ENCODE assay signal across 1 cellular context in genomic region chr13:95676775-95677563, GRCh38.
TF ChIP-seq lines count a peak whose summit lies in the region.

A gene with protein sequence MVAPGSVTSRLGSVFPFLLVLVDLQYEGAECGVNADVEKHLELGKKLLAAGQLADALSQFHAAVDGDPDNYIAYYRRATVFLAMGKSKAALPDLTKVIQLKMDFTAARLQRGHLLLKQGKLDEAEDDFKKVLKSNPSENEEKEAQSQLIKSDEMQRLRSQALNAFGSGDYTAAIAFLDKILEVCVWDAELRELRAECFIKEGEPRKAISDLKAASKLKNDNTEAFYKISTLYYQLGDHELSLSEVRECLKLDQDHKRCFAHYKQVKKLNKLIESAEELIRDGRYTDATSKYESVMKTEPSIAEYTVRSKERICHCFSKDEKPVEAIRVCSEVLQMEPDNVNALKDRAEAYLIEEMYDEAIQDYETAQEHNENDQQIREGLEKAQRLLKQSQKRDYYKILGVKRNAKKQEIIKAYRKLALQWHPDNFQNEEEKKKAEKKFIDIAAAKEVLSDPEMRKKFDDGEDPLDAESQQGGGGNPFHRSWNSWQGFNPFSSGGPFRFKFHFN (plus strand): TSS chr13:95677139. CDS start chr13:95677256, 117 bp downstream.

TF ChIP-seq in K562, 482 proteins besides CTCF, POLR2A, EP300 and RAD21 (continued from another document and continues in another):
- TF ChIP-seq, protein P1, sequence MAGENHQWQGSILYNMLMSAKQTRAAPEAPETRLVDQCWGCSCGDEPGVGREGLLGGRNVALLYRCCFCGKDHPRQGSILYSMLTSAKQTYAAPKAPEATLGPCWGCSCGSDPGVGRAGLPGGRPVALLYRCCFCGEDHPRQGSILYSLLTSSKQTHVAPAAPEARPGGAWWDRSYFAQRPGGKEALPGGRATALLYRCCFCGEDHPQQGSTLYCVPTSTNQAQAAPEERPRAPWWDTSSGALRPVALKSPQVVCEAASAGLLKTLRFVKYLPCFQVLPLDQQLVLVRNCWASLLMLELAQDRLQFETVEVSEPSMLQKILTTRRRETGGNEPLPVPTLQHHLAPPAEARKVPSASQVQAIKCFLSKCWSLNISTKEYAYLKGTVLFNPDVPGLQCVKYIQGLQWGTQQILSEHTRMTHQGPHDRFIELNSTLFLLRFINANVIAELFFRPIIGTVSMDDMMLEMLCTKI (IDR thresholded peaks at IDR 0.05; ENCODE audit: partially characterized antibody): no peak
- no peak for TF ChIP-seq ATF1 (CRISPR knock-in tag; IDR thresholded peaks at IDR 0.05)
- TF ChIP-seq ATF1 (tag; IDR thresholded peaks at IDR 0.05): peak; percentile 86
- peak; percentile 30; the same call in 1 of the 2 replicates for TF ChIP-seq MYC (IDR thresholded peaks at IDR 0.05; ENCODE audit: low read depth, low read length)
- no peak for TF ChIP-seq MYC (CRISPR knock-in tag; IDR thresholded peaks at IDR 0.05; ENCODE audit: borderline replicate concordance, low read depth)
- TF ChIP-seq PHF20 (IDR thresholded peaks at IDR 0.05; ENCODE audit: partially characterized antibody): peak; percentile 39
- TF ChIP-seq TCF3 (CRISPR knock-in tag; IDR thresholded peaks at IDR 0.05): 0 out of 2 replicates have a peak, but pooled peaks have one; percentile 7
- peak; percentile 63 for TF ChIP-seq POLR2B (IDR thresholded peaks at IDR 0.05; ENCODE audit: low read depth, partially characterized antibody)
- TF ChIP-seq CBX1 (IDR thresholded peaks at IDR 0.05; ENCODE audit: low read depth): 0 out of 2 replicates have a peak, but pooled peaks have one; percentile 6
- peak; percentile 45 for TF ChIP-seq FOS (IDR thresholded peaks at IDR 0.05; ENCODE audit: extremely low read depth, insufficient read length)
- TF ChIP-seq ARID1B (IDR thresholded peaks at IDR 0.05): no peak
- TF ChIP-seq, protein P2, sequence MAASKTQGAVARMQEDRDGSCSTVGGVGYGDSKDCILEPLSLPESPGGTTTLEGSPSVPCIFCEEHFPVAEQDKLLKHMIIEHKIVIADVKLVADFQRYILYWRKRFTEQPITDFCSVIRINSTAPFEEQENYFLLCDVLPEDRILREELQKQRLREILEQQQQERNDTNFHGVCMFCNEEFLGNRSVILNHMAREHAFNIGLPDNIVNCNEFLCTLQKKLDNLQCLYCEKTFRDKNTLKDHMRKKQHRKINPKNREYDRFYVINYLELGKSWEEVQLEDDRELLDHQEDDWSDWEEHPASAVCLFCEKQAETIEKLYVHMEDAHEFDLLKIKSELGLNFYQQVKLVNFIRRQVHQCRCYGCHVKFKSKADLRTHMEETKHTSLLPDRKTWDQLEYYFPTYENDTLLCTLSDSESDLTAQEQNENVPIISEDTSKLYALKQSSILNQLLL (CRISPR knock-in tag; IDR thresholded peaks at IDR 0.05; ENCODE audit: borderline replicate concordance): no peak
- 0 out of 2 replicates have a peak, but pooled peaks have one; percentile 18 for TF ChIP-seq MXI1 (IDR thresholded peaks at IDR 0.05; ENCODE audit: low read depth, low read length)
- TF ChIP-seq TAF9B (IDR thresholded peaks at IDR 0.05; ENCODE audit: partially characterized antibody): peak; percentile 74
- TF ChIP-seq TEAD4 (IDR thresholded peaks at IDR 0.05; ENCODE audit: low read length): peak; percentile 16; the same call in 1 of the 2 replicates
- TF ChIP-seq TEAD4 (CRISPR knock-in tag; IDR thresholded peaks at IDR 0.05; ENCODE audit: borderline replicate concordance): no peak
- TF ChIP-seq ZNF398 (CRISPR knock-in tag; IDR thresholded peaks at IDR 0.05): no peak
- TF ChIP-seq ESRRA (IDR thresholded peaks at IDR 0.05; ENCODE audit: borderline replicate concordance, low read depth): peak; percentile 22; the same call in 1 of the 2 replicates
- peak; percentile 22; the same call in 1 of the 2 replicates for TF ChIP-seq ZBTB7A (IDR thresholded peaks at IDR 0.05; ENCODE audit: borderline replicate concordance, control insufficient read depth, low read depth, low read length)
- TF ChIP-seq MTF1 (CRISPR knock-in tag; IDR thresholded peaks at IDR 0.05; ENCODE audit: borderline replicate concordance): no peak
- TF ChIP-seq IRF2 (CRISPR knock-in tag; IDR thresholded peaks at IDR 0.05): no peak
- TF ChIP-seq HDAC1 (IDR thresholded peaks at IDR 0.05): peak in 1 of 2 experiments; percentile 10; a peak in 1 of 4 replicates
- peak; percentile 52; the same call in 1 of the 2 replicates for TF ChIP-seq MTA3 (IDR thresholded peaks at IDR 0.05; ENCODE audit: borderline replicate concordance)
- peak; percentile 68 for TF ChIP-seq HNRNPLL (IDR thresholded peaks at IDR 0.05; ENCODE audit: low read depth, low read length, poor library complexity, severe bottlenecking)
- 0 out of 2 replicates have a peak, but pooled peaks have one; percentile 23 for TF ChIP-seq TAF7 (tag; IDR thresholded peaks at IDR 0.05)
- no peak for TF ChIP-seq ZBTB43 (CRISPR knock-in tag; IDR thresholded peaks at IDR 0.05)
- TF ChIP-seq ZFX (CRISPR knock-in tag; IDR thresholded peaks at IDR 0.05): peak; percentile 96
- no peak for TF ChIP-seq ELF1 (tag; IDR thresholded peaks at IDR 0.05)
- no peak for TF ChIP-seq PTTG1 (tag; IDR thresholded peaks at IDR 0.05; ENCODE audit: low read depth)
- TF ChIP-seq KLF1 (tag; IDR thresholded peaks at IDR 0.05): no peak
- no peak for TF ChIP-seq SIX5 (IDR thresholded peaks at IDR 0.05; ENCODE audit: borderline replicate concordance in 1 of 2, insufficient read depth in 1 of 2, low read depth in 1 of 2, low read length in 2 of 2)
- TF ChIP-seq CXXC5 (CRISPR knock-in tag; IDR thresholded peaks at IDR 0.05): peak; percentile 92
- peak; percentile 37; the same call in 1 of the 2 replicates for TF ChIP-seq HCFC1 (IDR thresholded peaks at IDR 0.05; ENCODE audit: low read depth, low read length)
- no peak for TF ChIP-seq ZNF584 (CRISPR knock-in tag; IDR thresholded peaks at IDR 0.05; ENCODE audit: low read depth)
- TF ChIP-seq, protein P3, sequence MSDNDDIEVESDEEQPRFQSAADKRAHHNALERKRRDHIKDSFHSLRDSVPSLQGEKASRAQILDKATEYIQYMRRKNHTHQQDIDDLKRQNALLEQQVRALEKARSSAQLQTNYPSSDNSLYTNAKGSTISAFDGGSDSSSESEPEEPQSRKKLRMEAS (CRISPR knock-in tag; IDR thresholded peaks at IDR 0.05): peak; percentile 74
- peak; percentile 76 for TF ChIP-seq CREB1 (IDR thresholded peaks at IDR 0.05)
- TF ChIP-seq CREB1 (CRISPR knock-in tag; IDR thresholded peaks at IDR 0.05): peak; percentile 77
- TF ChIP-seq CCNT2 (IDR thresholded peaks at IDR 0.05; ENCODE audit: borderline replicate concordance, extremely low read depth, insufficient read length, low read depth, low read length): peak; percentile 12
- TF ChIP-seq ATF7 (IDR thresholded peaks at IDR 0.05): peak; percentile 44; the same call in 1 of the 2 replicates
- no peak for TF ChIP-seq ZNF282 (CRISPR knock-in tag; IDR thresholded peaks at IDR 0.05)
- TF ChIP-seq, protein P4, sequence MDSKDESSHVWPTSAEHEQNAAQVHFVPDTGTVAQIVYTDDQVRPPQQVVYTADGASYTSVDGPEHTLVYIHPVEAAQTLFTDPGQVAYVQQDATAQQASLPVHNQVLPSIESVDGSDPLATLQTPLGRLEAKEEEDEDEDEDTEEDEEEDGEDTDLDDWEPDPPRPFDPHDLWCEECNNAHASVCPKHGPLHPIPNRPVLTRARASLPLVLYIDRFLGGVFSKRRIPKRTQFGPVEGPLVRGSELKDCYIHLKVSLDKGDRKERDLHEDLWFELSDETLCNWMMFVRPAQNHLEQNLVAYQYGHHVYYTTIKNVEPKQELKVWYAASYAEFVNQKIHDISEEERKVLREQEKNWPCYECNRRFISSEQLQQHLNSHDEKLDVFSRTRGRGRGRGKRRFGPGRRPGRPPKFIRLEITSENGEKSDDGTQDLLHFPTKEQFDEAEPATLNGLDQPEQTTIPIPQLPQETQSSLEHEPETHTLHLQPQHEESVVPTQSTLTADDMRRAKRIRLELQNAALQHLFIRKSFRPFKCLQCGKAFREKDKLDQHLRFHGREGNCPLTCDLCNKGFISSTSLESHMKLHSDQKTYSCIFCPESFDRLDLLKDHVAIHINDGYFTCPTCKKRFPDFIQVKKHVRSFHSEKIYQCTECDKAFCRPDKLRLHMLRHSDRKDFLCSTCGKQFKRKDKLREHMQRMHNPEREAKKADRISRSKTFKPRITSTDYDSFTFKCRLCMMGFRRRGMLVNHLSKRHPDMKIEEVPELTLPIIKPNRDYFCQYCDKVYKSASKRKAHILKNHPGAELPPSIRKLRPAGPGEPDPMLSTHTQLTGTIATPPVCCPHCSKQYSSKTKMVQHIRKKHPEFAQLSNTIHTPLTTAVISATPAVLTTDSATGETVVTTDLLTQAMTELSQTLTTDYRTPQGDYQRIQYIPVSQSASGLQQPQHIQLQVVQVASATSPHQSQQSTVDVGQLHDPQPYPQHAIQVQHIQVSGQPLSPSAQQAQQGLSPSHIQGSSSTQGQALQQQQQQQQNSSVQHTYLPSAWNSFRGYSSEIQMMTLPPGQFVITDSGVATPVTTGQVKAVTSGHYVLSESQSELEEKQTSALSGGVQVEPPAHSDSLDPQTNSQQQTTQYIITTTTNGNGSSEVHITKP (IDR thresholded peaks at IDR 0.05; ENCODE audit: partially characterized antibody): no peak
- no peak for TF ChIP-seq KHSRP (IDR thresholded peaks at IDR 0.05)
- TF ChIP-seq SIN3B (IDR thresholded peaks at IDR 0.05; ENCODE audit: low read depth): 0 out of 2 replicates have a peak, but pooled peaks have one; percentile 12
- TF ChIP-seq MNT (conservative IDR thresholded peaks at IDR 0.05): peak; percentile 83 to 87
- TF ChIP-seq MAZ (CRISPR knock-in tag; conservative IDR thresholded peaks at IDR 0.05 in 1 of 2, IDR thresholded peaks at IDR 0.05 in 1 of 2): peak; percentile 31 to 34; a peak in 1 of 4 replicates
- 0 out of 2 replicates have a peak, but pooled peaks have one; percentile 28 for TF ChIP-seq RB1 (IDR thresholded peaks at IDR 0.05; ENCODE audit: low read depth)
- no peak for TF ChIP-seq ARHGAP35 (IDR thresholded peaks at IDR 0.05; ENCODE audit: partially characterized antibody)
- TF ChIP-seq USF1 (CRISPR knock-in tag; IDR thresholded peaks at IDR 0.05): peak; percentile 63
- no peak for TF ChIP-seq EWSR1 (IDR thresholded peaks at IDR 0.05; ENCODE audit: borderline replicate concordance, low read depth, partially characterized antibody)
- peak; percentile 44 for TF ChIP-seq NFYB (IDR thresholded peaks at IDR 0.05; ENCODE audit: extremely low read depth, insufficient read length)
- no peak for TF ChIP-seq ZNF140 (CRISPR knock-in tag; IDR thresholded peaks at IDR 0.05)
- TF ChIP-seq FOXA3 (CRISPR knock-in tag; conservative IDR thresholded peaks at IDR 0.05 in 1 of 2, IDR thresholded peaks at IDR 0.05 in 1 of 2): no peak
- peak; percentile 68 for TF ChIP-seq PKNOX1 (IDR thresholded peaks at IDR 0.05)
- TF ChIP-seq GABPB1 (CRISPR knock-in tag; IDR thresholded peaks at IDR 0.05): no peak; the same call in 1 of the 2 replicates
- TF ChIP-seq SP2 (IDR thresholded peaks at IDR 0.05; ENCODE audit: extremely low read depth, low read depth, low read length, poor library complexity, severe bottlenecking): peak; percentile 28
- TF ChIP-seq PTBP1 (IDR thresholded peaks at IDR 0.05; ENCODE audit: low read depth, low read length): no peak
- peak; percentile 75 for TF ChIP-seq POLR2AphosphoS5 (IDR thresholded peaks at IDR 0.05; ENCODE audit: control insufficient read depth, insufficient read depth, low read depth, low read length)
- TF ChIP-seq L3MBTL2 (IDR thresholded peaks at IDR 0.05): peak; percentile 95
- peak; percentile 60 for TF ChIP-seq ELF2 (CRISPR knock-in tag; IDR thresholded peaks at IDR 0.05)
